38 cellular contexts compared by ENCODE assay signal in genomic region chr6:137401058-137401457, GRCh38.
"Had no signal": no experiment of that assay in that cellular context is flagged by ENCODE, and none has a peak within 500 bp of the region (broad histone marks: within the 10 kb centered on the region; RNA-seq: fewer than 3 reads in every experiment).

No MANE protein-coding gene starts in this region.

- H3K9me3 Mint-ChIP-seq: activated CD4-positive, alpha-beta memory T cell treated with anti-CD3 and anti-CD28 coated beads, Interleukin-2, amount 10 ng/mL, durations not matched to agents 7 days and 5 days; activated naive CD4-positive, alpha-beta T cell treated with anti-CD3 and anti-CD28 coated beads for 36 hours; activated naive CD4-positive, alpha-beta T cell treated with anti-CD3 and anti-CD28 coated beads, Interleukin-2, amount 50 U/mL, for 72 hours; activated naive CD8-positive, alpha-beta T cell treated with anti-CD3 and anti-CD28 coated beads for 36 hours; activated T-cell treated with anti-CD3 and anti-CD28 coated beads, Interleukin-2, amount 50 U/mL, for 4 hours; activated T-cell treated with anti-CD3 and anti-CD28 coated beads, Interleukin-2, amount 50 U/mL, for 72 hours; activated T-helper 1 cell treated with anti-CD3 and anti-CD28 coated beads, Interleukin-12 subunit alpha, Interleukin-12 subunit beta, Interleukin-2, Interleukin-4 antibody, amounts not matched to agents 30 ng/mL and 10 ng/mL and 1 ng/mL, durations not matched to agents 14 hours and 24 hours and 36 hours; activated T-helper 17 cell treated with anti-CD3 and anti-CD28 coated beads, Interleukin-2, amount 50 U/mL, for 72 hours; central memory CD8-positive, alpha-beta T cell; T-helper 1 cell treated with Interleukin-12 subunit alpha and Interleukin-12 subunit beta and Interleukin-4 antibody, amounts not matched to agents 30 μg/mL and 1 μg/mL, for 36 hours; T-helper 2 cell treated with Interferon-gamma antibody and Interleukin-4, amounts not matched to agents 5 μg/mL and 100 μg/mL, for 36 hours; WTC11 had no signal

- DNase-seq: activated CD4-positive, alpha-beta memory T cell treated with anti-CD3 and anti-CD28 coated beads, Interleukin-2, amount 10 ng/mL, durations not matched to agents 7 days and 5 days; activated CD4-positive, alpha-beta T cell treated with anti-CD3 and anti-CD28 coated beads for 1 hour; activated CD4-positive, alpha-beta T cell treated with anti-CD3 and anti-CD28 coated beads for 36 hours; activated CD4-positive, alpha-beta T cell treated with anti-CD3 and anti-CD28 coated beads for 48 hours; activated CD4-positive, alpha-beta T cell treated with anti-CD3 and anti-CD28 coated beads, Interleukin-2, amount 10 ng/mL, durations not matched to agents 7 days and 5 days; activated CD4-positive, alpha-beta T cell treated with anti-CD3 and anti-CD28 coated beads, Interleukin-2, amount 50 U/mL, for 48 hours; activated CD4-positive, CD25-positive, alpha-beta regulatory T cell; activated CD8-positive, alpha-beta memory T cell treated with anti-CD3 and anti-CD28 coated beads, Interleukin-2, amount 50 U/mL, for 4 hours; activated effector memory CD4-positive, alpha-beta T cell treated with anti-CD3 and anti-CD28 coated beads, Interleukin-2, amount 50 U/mL, for 16 hours; activated gamma-delta T cell treated with Interleukin-2 at 50 U/mL for 16 hours; activated naive CD4-positive, alpha-beta T cell; activated naive CD4-positive, alpha-beta T cell treated with anti-CD3 and anti-CD28 coated beads for 36 hours; activated naive CD4-positive, alpha-beta T cell treated with anti-CD3 and anti-CD28 coated beads, Interleukin-2, amount 50 U/mL, for 16 hours; activated naive CD8-positive, alpha-beta T cell treated with anti-CD3 and anti-CD28 coated beads for 36 hours; activated T-cell treated with anti-CD3 and anti-CD28 coated beads for 4 hours; activated T-cell treated with anti-CD3 and anti-CD28 coated beads, Interleukin-2, amount 50 U/mL, for 1 hour; activated T-cell treated with anti-CD3 and anti-CD28 coated beads, Interleukin-2, amount 50 U/mL, for 4 hours; activated T-cell treated with anti-CD3 and anti-CD28 coated beads, Interleukin-2, amount 50 U/mL, for 72 hours; adrenal gland; amniotic stem cell; aorta; body of pancreas; brain microvascular endothelial cell; cerebellar nuclear complex; T-helper 1 cell; T-helper 2 cell; T-helper 9 cell; WERI-Rb-1 had no signal

- H3K27me3 Mint-ChIP-seq: activated CD4-positive, alpha-beta memory T cell treated with anti-CD3 and anti-CD28 coated beads, Interleukin-2, amount 10 ng/mL, durations not matched to agents 7 days and 5 days; activated CD4-positive, alpha-beta T cell treated with anti-CD3 and anti-CD28 coated beads for 36 hours; activated naive CD8-positive, alpha-beta T cell treated with anti-CD3 and anti-CD28 coated beads for 36 hours; activated T-helper 17 cell treated with anti-CD3 and anti-CD28 coated beads, Interleukin-2, amount 50 U/mL, for 72 hours; central memory CD8-positive, alpha-beta T cell had no signal

- H3K4me1 Mint-ChIP-seq: activated CD4-positive, alpha-beta T cell treated with anti-CD3 and anti-CD28 coated beads, Interleukin-2, amount 10 ng/mL, durations not matched to agents 7 days and 5 days; activated T-helper 17 cell treated with anti-CD3 and anti-CD28 coated beads, Interleukin-2, amount 50 U/mL, for 72 hours had no signal

- H3K36me3 ChIP-seq: adrenal gland, brain microvascular endothelial cell, breast epithelium, WERI-Rb-1 had no signal

- H3K4me3 ChIP-seq: adrenal gland, body of pancreas, breast epithelium had no signal

- H3K4me1 ChIP-seq: adrenal gland, breast epithelium had no signal

- H3K27ac ChIP-seq: adrenal gland, body of pancreas, brain microvascular endothelial cell, breast epithelium, WERI-Rb-1 had no signal

- H3K27ac Mint-ChIP-seq: activated CD4-positive, alpha-beta memory T cell treated with anti-CD3 and anti-CD28 coated beads, Interleukin-2, amount 10 ng/mL, durations not matched to agents 7 days and 5 days; activated CD4-positive, alpha-beta T cell treated with anti-CD3 and anti-CD28 coated beads for 36 hours; activated CD4-positive, alpha-beta T cell treated with anti-CD3 and anti-CD28 coated beads, Interleukin-2, amount 10 ng/mL, durations not matched to agents 7 days and 5 days; activated naive CD4-positive, alpha-beta T cell treated with anti-CD3 and anti-CD28 coated beads for 36 hours; activated naive CD4-positive, alpha-beta T cell treated with anti-CD3 and anti-CD28 coated beads, Interleukin-2, amount 50 U/mL, for 72 hours; activated naive CD8-positive, alpha-beta T cell treated with anti-CD3 and anti-CD28 coated beads for 36 hours; activated T-cell treated with anti-CD3 and anti-CD28 coated beads, Interleukin-2, amount 50 U/mL, for 72 hours; activated T-helper 1 cell treated with anti-CD3 and anti-CD28 coated beads, Interleukin-12 subunit alpha, Interleukin-12 subunit beta, Interleukin-2, Interleukin-4 antibody, amounts not matched to agents 30 ng/mL and 10 ng/mL and 1 ng/mL, durations not matched to agents 14 hours and 24 hours and 36 hours; T-helper 1 cell treated with Interleukin-12 subunit alpha and Interleukin-12 subunit beta and Interleukin-4 antibody, amounts not matched to agents 30 μg/mL and 1 μg/mL, for 36 hours; T-helper 2 cell treated with Interferon-gamma antibody and Interleukin-4, amounts not matched to agents 5 μg/mL and 100 μg/mL, for 36 hours; WTC11 had no signal

- ATAC-seq: activated CD4-positive, alpha-beta T cell treated with anti-CD3 and anti-CD28 coated beads for 36 hours; activated CD4-positive, CD25-positive, alpha-beta regulatory T cell treated with anti-CD3 and anti-CD28 coated beads, Interleukin-2, amount 50 U/mL, for 24 hours; activated T-cell treated with anti-CD3 and anti-CD28 coated beads, Interleukin-2, amount 50 U/mL, for 4 hours; activated T-cell treated with anti-CD3 and anti-CD28 coated beads, Interleukin-2, amount 50 U/mL, for 72 hours; activated T-helper 17 cell treated with anti-CD3 and anti-CD28 coated beads, Interleukin-2, amount 50 U/mL, for 72 hours; body of pancreas; WTC11 had no signal

- H3K27me3 ChIP-seq: body of pancreas, brain microvascular endothelial cell, breast epithelium had no signal

- FAIRE-seq: astrocyte had no signal

- H3K9me3 ChIP-seq: adrenal gland, body of pancreas, breast epithelium had no signal

- H3K4me3 Mint-ChIP-seq: activated CD4-positive, alpha-beta memory T cell treated with anti-CD3 and anti-CD28 coated beads, Interleukin-2, amount 10 ng/mL, durations not matched to agents 7 days and 5 days; activated CD4-positive, alpha-beta T cell treated with anti-CD3 and anti-CD28 coated beads for 36 hours; activated CD4-positive, alpha-beta T cell treated with anti-CD3 and anti-CD28 coated beads, Interleukin-2, amount 10 ng/mL, durations not matched to agents 7 days and 5 days; activated naive CD4-positive, alpha-beta T cell treated with anti-CD3 and anti-CD28 coated beads for 36 hours; activated naive CD8-positive, alpha-beta T cell treated with anti-CD3 and anti-CD28 coated beads for 36 hours; activated T-cell treated with anti-CD3 and anti-CD28 coated beads, Interleukin-2, amount 50 U/mL, for 4 hours; activated T-helper 1 cell treated with anti-CD3 and anti-CD28 coated beads, Interleukin-12 subunit alpha, Interleukin-12 subunit beta, Interleukin-2, Interleukin-4 antibody, amounts not matched to agents 30 ng/mL and 10 ng/mL and 1 ng/mL, durations not matched to agents 14 hours and 24 hours and 36 hours; central memory CD8-positive, alpha-beta T cell; T-helper 1 cell treated with Interleukin-12 subunit alpha and Interleukin-12 subunit beta and Interleukin-4 antibody, amounts not matched to agents 30 μg/mL and 1 μg/mL, for 36 hours; T-helper 2 cell treated with Interferon-gamma antibody and Interleukin-4, amounts not matched to agents 5 μg/mL and 100 μg/mL, for 36 hours; WTC11 had no signal
